1 cellular context compared by ENCODE assay signal in genomic region chr1:41361028-41361494, GRCh38.
TF ChIP-seq lines count a peak whose summit lies in the region.

Gene FOXO6, plus strand, starts transcription at chr1:41361434.

TF ChIP-seq in neural cell, 6 proteins besides CTCF, POLR2A, EP300 and RAD21 (continued from another document):
- TF ChIP-seq, protein P1, sequence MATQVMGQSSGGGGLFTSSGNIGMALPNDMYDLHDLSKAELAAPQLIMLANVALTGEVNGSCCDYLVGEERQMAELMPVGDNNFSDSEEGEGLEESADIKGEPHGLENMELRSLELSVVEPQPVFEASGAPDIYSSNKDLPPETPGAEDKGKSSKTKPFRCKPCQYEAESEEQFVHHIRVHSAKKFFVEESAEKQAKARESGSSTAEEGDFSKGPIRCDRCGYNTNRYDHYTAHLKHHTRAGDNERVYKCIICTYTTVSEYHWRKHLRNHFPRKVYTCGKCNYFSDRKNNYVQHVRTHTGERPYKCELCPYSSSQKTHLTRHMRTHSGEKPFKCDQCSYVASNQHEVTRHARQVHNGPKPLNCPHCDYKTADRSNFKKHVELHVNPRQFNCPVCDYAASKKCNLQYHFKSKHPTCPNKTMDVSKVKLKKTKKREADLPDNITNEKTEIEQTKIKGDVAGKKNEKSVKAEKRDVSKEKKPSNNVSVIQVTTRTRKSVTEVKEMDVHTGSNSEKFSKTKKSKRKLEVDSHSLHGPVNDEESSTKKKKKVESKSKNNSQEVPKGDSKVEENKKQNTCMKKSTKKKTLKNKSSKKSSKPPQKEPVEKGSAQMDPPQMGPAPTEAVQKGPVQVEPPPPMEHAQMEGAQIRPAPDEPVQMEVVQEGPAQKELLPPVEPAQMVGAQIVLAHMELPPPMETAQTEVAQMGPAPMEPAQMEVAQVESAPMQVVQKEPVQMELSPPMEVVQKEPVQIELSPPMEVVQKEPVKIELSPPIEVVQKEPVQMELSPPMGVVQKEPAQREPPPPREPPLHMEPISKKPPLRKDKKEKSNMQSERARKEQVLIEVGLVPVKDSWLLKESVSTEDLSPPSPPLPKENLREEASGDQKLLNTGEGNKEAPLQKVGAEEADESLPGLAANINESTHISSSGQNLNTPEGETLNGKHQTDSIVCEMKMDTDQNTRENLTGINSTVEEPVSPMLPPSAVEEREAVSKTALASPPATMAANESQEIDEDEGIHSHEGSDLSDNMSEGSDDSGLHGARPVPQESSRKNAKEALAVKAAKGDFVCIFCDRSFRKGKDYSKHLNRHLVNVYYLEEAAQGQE (IDR thresholded peaks at IDR 0.05; ENCODE audit: borderline replicate concordance): no peak
- no peak for TF ChIP-seq EZH2 (IDR thresholded peaks at IDR 0.05; ENCODE audit: borderline replicate concordance, insufficient read depth, low read length, poor library complexity, severe bottlenecking)
- no peak for TF ChIP-seq POLR2AphosphoS5 (IDR thresholded peaks at IDR 0.05)
- TF ChIP-seq TAF1 (IDR thresholded peaks at IDR 0.05; ENCODE audit: low read depth): peak; percentile 6
TF ChIP-seq in neural cell: peak in this region for 2.
